In the genomic region with DNA sequence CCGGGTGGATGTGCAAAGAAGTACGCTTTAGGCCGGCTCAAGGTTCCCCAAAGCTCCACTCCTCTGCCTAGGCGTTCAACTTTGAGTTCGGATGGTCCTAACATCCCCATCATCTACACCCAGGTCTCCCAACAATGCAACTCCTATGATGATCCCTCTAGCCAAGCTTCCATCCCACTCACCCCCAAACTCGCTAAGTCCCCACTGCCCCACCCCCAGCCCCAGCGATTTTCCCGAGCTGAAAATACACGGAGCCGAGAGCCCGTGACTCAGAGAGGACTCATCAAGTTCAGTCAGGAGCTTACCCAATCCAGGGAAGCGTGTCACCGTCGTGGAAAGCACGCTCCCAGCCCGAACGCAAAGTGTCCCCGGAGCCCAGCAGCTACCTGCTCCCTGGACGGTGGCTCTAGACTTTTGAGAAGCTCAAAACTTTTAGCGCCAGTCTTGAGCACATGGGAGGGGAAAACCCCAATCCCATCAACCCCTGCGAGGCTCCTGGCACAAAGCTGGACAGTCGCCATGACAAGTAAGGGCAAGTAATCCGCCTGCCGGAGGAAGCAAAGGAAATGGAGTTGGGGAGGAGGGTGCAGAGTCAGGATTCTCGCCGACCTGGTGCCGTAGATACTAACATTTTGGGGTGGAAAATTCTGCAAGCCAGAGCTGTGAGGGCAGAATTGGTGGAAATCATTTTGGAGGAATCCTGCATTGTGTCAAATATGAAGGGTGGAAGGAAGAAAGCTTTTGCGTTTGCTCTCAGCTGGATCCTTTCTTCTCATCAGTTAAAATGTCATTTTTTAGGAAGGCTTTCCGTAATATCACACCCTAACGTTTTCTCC, we compare ENCODE assay signal across 8 cellular contexts. TPM values are rescaled to one million over a fixed set of nuclear protein-coding genes. Genes with fewer than 3 reads are reported as not detected.
DNase-seq lines count a peak whose midpoint lies in the region; ATAC-seq and TF ChIP-seq lines count a peak whose summit lies in the region.

Gene TP53, minus strand, starts transcription at position 419 of the 836 bp plus-strand sequence. CDS start 10,896 bp downstream, outside the sequence.

- peak within 1 kb of the TSS; percentile 97 for H3K4me3 Mint-ChIP-seq in CD8-positive, alpha-beta T cell

- CTCF ChIA-PET in CD8-positive, alpha-beta T cell (lab: Charles Lee): interaction anchor here (0.6 to 4.3 kb wide), 46 partner anchors 10 to 641 kb away, joined by 3 to 32 read pairs (median 3); partner anchors contain the start of genes ACAP1, ATP1B2, CD68 and FXR2

- H3K9me3 ChIP-seq in CD8-positive, alpha-beta T cell (ENCODE audit: low read length): no peaks in the 10 kb centered on the region
- no peaks in the 10 kb centered on the region for H3K9me3 ChIP-seq in uterus

- H3K27ac Mint-ChIP-seq in CD8-positive, alpha-beta T cell: peak within 1 kb of the TSS; percentile 100

- H3K9ac ChIP-seq in rectal smooth muscle tissue (ENCODE audit: low read length): peak within 1 kb of the TSS; percentile 79

- H3K36me3 Mint-ChIP-seq in CD8-positive, alpha-beta T cell: peaks cover 39% of the 10 kb centered on the region

- no peak for TF ChIP-seq CTCF in CD8-positive, alpha-beta T cell (IDR thresholded peaks at IDR 0.05)
- TF ChIP-seq CTCF in uterus (IDR thresholded peaks at IDR 0.05): peak in 2 of 4 experiments; percentile 28 to 45

- peak within 1 kb of the TSS; percentile 98 for H3K27ac ChIP-seq in CD8-positive, alpha-beta T cell (ENCODE audit: low read depth, low read length)
- H3K27ac ChIP-seq in rectal smooth muscle tissue (ENCODE audit: low read depth, low read length): peak within 1 kb of the TSS; percentile 92
- H3K27ac ChIP-seq in uterus: peak within 1 kb of the TSS; percentile 94 to 98

- intact Hi-C loops in CD8-positive, alpha-beta T cell (cut with DNase I, micrococcal nuclease): loop anchor here (1.0 to 10.0 kb wide), 19 partner anchors 37 to 1200 kb away; partner anchors contain the start of genes KCTD11 (in 2 of the 2), NAA38 (in 2 of the 2), TMEM95 (in 2 of the 2) and ATP1B2 (in 1 of the 2)
- intact Hi-C loops in uterus (cut with DNase I; ENCODE audit: low total_unique reads): loop anchor here (5.0 kb wide), 1 partner anchor 60 kb away; the partner anchor contains the start of gene SAT2

- no peaks in the 10 kb centered on the region for H3K36me3 ChIP-seq in CD8-positive, alpha-beta T cell (ENCODE audit: insufficient read depth, low read length)
- no peaks in the 10 kb centered on the region for H3K36me3 ChIP-seq in rectal smooth muscle tissue (ENCODE audit: control insufficient read depth, insufficient read depth, low read length)
- H3K36me3 ChIP-seq in uterus: no peaks in the 10 kb centered on the region

- POLR2A ChIA-PET in CD8-positive, alpha-beta T cell (lab: Charles Lee): interaction anchor here (0.7 to 5.8 kb wide), 49 partner anchors 12 to 690 kb away, joined by 3 to 67 read pairs (median 5); partner anchors contain the start of genes ACADVL, ACAP1, ATP1B2 and CNTROB

- ATAC-seq in CD8-positive, alpha-beta T cell: peak; percentile 50

- peak within 1 kb of the TSS; percentile 81 for H3K4me3 ChIP-seq in CD8-positive, alpha-beta T cell (ENCODE audit: low read depth, low read length)
- H3K4me3 ChIP-seq in rectal smooth muscle tissue (ENCODE audit: low read length) (peak within 1 kb of the TSS; percentile 86), uterus (peak within 1 kb of the TSS; percentile 83 to 85)

- DNase-seq in CD8-positive, alpha-beta T cell: peak; percentile 76 to 91 (median 80)
- DNase-seq in HCEC 1CT (peak; percentile 82), NCI-H2081 treated with DMSO at 0.1 percent for 48 hours (lab: John Stamatoyannopoulos, UW) (peak; percentile 20), T1000 (lab: John Stamatoyannopoulos, UW) (peak; percentile 79), astrocyte of the hippocampus (ENCODE audit: low read depth, low spot score) (peak; percentile 95), hepatic stellate cell (ENCODE audit: low spot score) (peak; percentile 79), uterus (peak; percentile 85 to 92)

- H3K27me3 Mint-ChIP-seq in CD8-positive, alpha-beta T cell (ENCODE audit: low read depth): no peaks in the 10 kb centered on the region

- H3K4me1 ChIP-seq in CD8-positive, alpha-beta T cell (ENCODE audit: insufficient read depth, low read length): peaks cover 32% of the 10 kb centered on the region
- H3K4me1 ChIP-seq in rectal smooth muscle tissue (ENCODE audit: control insufficient read depth, insufficient read depth, low read length) (peaks cover 23% of the 10 kb centered on the region), uterus (peaks cover 6 to 16% of the 10 kb centered on the region in 2 donors)

- no peaks in the 10 kb centered on the region for H3K27me3 ChIP-seq in CD8-positive, alpha-beta T cell (ENCODE audit: insufficient read depth, low read length)
- no peaks in the 10 kb centered on the region for H3K27me3 ChIP-seq in rectal smooth muscle tissue (ENCODE audit: control insufficient read depth, insufficient read depth, low read length)
- no peaks in the 10 kb centered on the region for H3K27me3 ChIP-seq in uterus

- peaks cover 41% of the 10 kb centered on the region for H3K4me1 Mint-ChIP-seq in CD8-positive, alpha-beta T cell (ENCODE audit: low read depth)

- TF ChIP-seq POLR2A in uterus (IDR thresholded peaks at IDR 0.05): peak; percentile 48 to 54

- no peaks in the 10 kb centered on the region for H3K9me3 Mint-ChIP-seq in CD8-positive, alpha-beta T cell

RNA-seq across cellular contexts. Expression of gene TP53, which starts in this region (rescaled TPM):
- total RNA-seq in CD8-positive, alpha-beta T cell: 10 to 100 TPM; 22.3 to 25.3 TPM
- 10 to 100 TPM in 3 of 4 donors, 1 to 10 TPM in 1; 5.9 to 58.3 (median 30.7) TPM for total RNA-seq in uterus

Comparison
In these comparisons a context has a peak if more than half of its experiments do, and no peak if none do; other contexts are left out.
1. Peak in every context shown above with its lines: DNase-seq, ATAC-seq, H3K4me3 ChIP-seq and H3K27ac ChIP-seq.
2. DNase-seq: peak in every context shown above with its lines; median percentile 95 in astrocyte of the hippocampus; 88 in uterus; 82 in HCEC 1CT; 80 in CD8-positive, alpha-beta T cell; 79 in T1000; 79 in hepatic stellate cell; 20 in NCI-H2081 treated with DMSO at 0.1 percent for 48 hours.